15 cellular contexts compared by ENCODE assay signal in the genomic region with DNA sequence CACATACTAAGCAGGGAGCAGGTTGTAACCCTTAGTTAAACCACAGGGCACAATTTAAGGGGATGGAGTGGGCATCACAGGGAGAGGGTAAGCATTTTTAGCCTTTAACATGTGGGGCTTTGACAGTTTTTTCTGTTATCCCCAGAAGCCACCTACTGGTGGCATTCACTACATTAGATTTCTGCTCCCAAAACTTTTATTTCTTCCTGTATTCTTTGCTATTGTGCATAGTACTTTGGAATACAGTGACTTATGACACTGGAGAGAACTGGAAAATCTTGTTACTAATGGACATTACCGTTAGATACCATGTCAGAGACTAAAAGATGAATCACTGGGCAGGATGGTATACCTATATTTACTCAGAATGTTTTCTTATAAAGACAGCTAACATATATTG. TPM values are rescaled to one million over a fixed set of nuclear protein-coding genes. Genes with fewer than 3 reads are reported as not detected.
DNase-seq lines count a peak whose midpoint lies in the region; ATAC-seq and TF ChIP-seq lines count a peak whose summit lies in the region.
"Had no signal": no experiment of that assay in that cellular context is flagged by ENCODE, and none has a peak within 500 bp of the region (broad histone marks: within the 10 kb centered on the region; RNA-seq: fewer than 3 reads in every experiment).

No MANE protein-coding gene starts in this region.

- H3K9me3 ChIP-seq in Panc1 (ENCODE audit: control insufficient read depth, insufficient read depth, low read depth, low read length) = no peaks in the 10 kb centered on the region
- H3K9me3 ChIP-seq in esophagus muscularis mucosa = no peaks in the 10 kb centered on the region

- ATAC-seq in Panc1 = no peak
- no peak for ATAC-seq in HG02870 (IDR thresholded peaks at IDR 0.05; ENCODE audit: unreplicated experiment)
- ATAC-seq in HG03135 (IDR thresholded peaks at IDR 0.05; ENCODE audit: unreplicated experiment) = no peak
- ATAC-seq: effector memory CD8-positive, alpha-beta T cell had no signal

- H3K27ac ChIP-seq in Panc1 (ENCODE audit: low read length) (no peak overlapping the region), esophagus muscularis mucosa (replicated peaks in 1 of 4) (no peak overlapping the region)

- DNase-seq in NCI-H82 (lab: John Stamatoyannopoulos, UW) (peak; percentile 21), NCI-H82 treated with DMSO at 0.1 percent for 48 hours (lab: John Stamatoyannopoulos, UW; ENCODE audit: unreplicated experiment) (no peak), Panc1 (ENCODE audit: low read depth, low spot score) (no peak), esophagus muscularis mucosa (ENCODE audit: extremely low spot score) (peak; percentile 47), superior temporal gyrus (ENCODE audit: extremely low spot score) (peak; percentile 52), nucleus accumbens (lab: John Stamatoyannopoulos, UW) (no peak)
- DNase-seq: effector memory CD8-positive, alpha-beta T cell; EL; NCI-H1694 treated with DMSO at 0.1 percent for 48 hours; T1000 had no signal

- no peak for TF ChIP-seq EP300 in esophagus muscularis mucosa (IDR thresholded peaks at IDR 0.05)

- H3K27me3 ChIP-seq in Panc1 (ENCODE audit: control insufficient read depth, insufficient read depth, low read length) (no peaks in the 10 kb centered on the region), esophagus muscularis mucosa (no peaks in the 10 kb centered on the region)

- POLR2A ChIA-PET in Panc1 (lab: Charles Lee) = no interaction called here

- no peak overlapping the region for H3K4me3 ChIP-seq in Panc1 (ENCODE audit: low read depth in 2 of 2, low read length in 2 of 2)
- no peak overlapping the region for H3K4me3 ChIP-seq in esophagus muscularis mucosa

- no peak for TF ChIP-seq POLR2A in esophagus muscularis mucosa (IDR thresholded peaks at IDR 0.05; ENCODE audit: low read depth)

- CTCF ChIA-PET in Panc1 (lab: Charles Lee) = no interaction called here

- TF ChIP-seq CTCF in Panc1 (IDR thresholded peaks at IDR 0.05) = peak; percentile 36
- no peak for TF ChIP-seq CTCF in esophagus muscularis mucosa (IDR thresholded peaks at IDR 0.05)

- 52% methylated on average over 1 of the region's 1 CpG for WGBS in esophagus muscularis mucosa

- no peaks in the 10 kb centered on the region for H3K4me1 ChIP-seq in Panc1 (ENCODE audit: control insufficient read depth, insufficient read depth, low read length)
- H3K4me1 ChIP-seq in esophagus muscularis mucosa = no peaks in the 10 kb centered on the region

- BruUV-seq in Panc1 (replicated peaks; lab: Mats Ljungman, UMichigan) = no TSS peak

- H3K36me3 ChIP-seq in Panc1 (ENCODE audit: control insufficient read depth, insufficient read depth, low read length) = no peaks in the 10 kb centered on the region
- no peaks in the 10 kb centered on the region for H3K36me3 ChIP-seq in esophagus muscularis mucosa

- in situ Hi-C loops in Panc1 (cut with HindIII; ENCODE audit: low pct_unique_long_range_greater_than_20kb, low sequenced_read_pairs) = no loop called here

- intact Hi-C loops in Panc1 (cut with micrococcal nuclease; ENCODE audit: unreplicated experiment) (no loop called here), esophagus muscularis mucosa (cut with DNase I) (no loop called here)

RNA-seq across cellular contexts. Expression of a gene that starts 7.3 kb away (rescaled TPM):
- not detected for total RNA-seq in Panc1 (2021; ENCODE audit: unreplicated experiment)
- not detected for polyA plus RNA-seq in Panc1 (2012; ENCODE audit: insufficient read length)
- not detected for total RNA-seq in esophagus muscularis mucosa
- total RNA-seq: A172, mesothelial cell of epicardium, subcutaneous adipose tissue had no signal

RNA-seq across cellular contexts. Expression of a gene that starts 29.1 kb away (rescaled TPM):
- total RNA-seq in Panc1 (2021; ENCODE audit: unreplicated experiment) (not detected), esophagus muscularis mucosa (not detected)
- polyA plus RNA-seq in Panc1 (2012; ENCODE audit: insufficient read length) = not detected
- total RNA-seq: A172, mesothelial cell of epicardium, subcutaneous adipose tissue had no signal

RNA-seq across cellular contexts. Expression of a gene that starts 51.7 kb away (rescaled TPM):
- total RNA-seq in Panc1 (2021; ENCODE audit: unreplicated experiment) (7.2 TPM), esophagus muscularis mucosa (10 to 100 TPM; 11.6 to 19.1 (median 14.1) TPM)
- 5.0 TPM for polyA plus RNA-seq in Panc1 (2012; ENCODE audit: insufficient read length)

Comparison
In these comparisons a context has a peak if more than half of its experiments do, and no peak if none do; other contexts are left out.
1. DNase-seq: peak in NCI-H82 (single experiment), esophagus muscularis mucosa (single experiment) and superior temporal gyrus (single experiment); none in NCI-H82 treated with DMSO at 0.1 percent for 48 hours (single experiment), Panc1 (single experiment) and nucleus accumbens (0 of 56).